Comparison of ENCODE assay signal across 9 cellular contexts in genomic region chr17:8991514-8992285, GRCh38. TPM values are rescaled to one million over a fixed set of nuclear protein-coding genes. Genes with fewer than 3 reads are reported as not detected.
DNase-seq lines count a peak whose midpoint lies in the region; ATAC-seq, FAIRE-seq and TF ChIP-seq lines count a peak whose summit lies in the region.
"Had no signal": no experiment of that assay in that cellular context is flagged by ENCODE, and none has a peak within 500 bp of the region (broad histone marks: within the 10 kb centered on the region; RNA-seq: fewer than 3 reads in every experiment).

No MANE protein-coding gene starts in this region.

- H3K9me3 Mint-ChIP-seq in astrocyte (ENCODE audit: unreplicated experiment): no peaks in the 10 kb centered on the region

- H3K27ac ChIP-seq in astrocyte (ENCODE audit: low read depth, low read length): no peak overlapping the region

- no peaks in the 10 kb centered on the region for H3K9me3 ChIP-seq in astrocyte (ENCODE audit: insufficient read depth, low read depth, low read length)

- ATAC-seq in GM18868 (IDR thresholded peaks at IDR 0.05; ENCODE audit: unreplicated experiment): no peak
- no peak for ATAC-seq in GM18520 (IDR thresholded peaks at IDR 0.05; ENCODE audit: unreplicated experiment)

- TF ChIP-seq CTCF in D721Med (IDR thresholded peaks at IDR 0.05; ENCODE audit: insufficient read depth, missing control alignments) (peak; percentile 20), astrocyte (IDR thresholded peaks at IDR 0.05; ENCODE audit: insufficient read depth, low read depth, low read length) (peak; percentile 76)

- no peak for TF ChIP-seq EP300 in Ishikawa (IDR thresholded peaks at IDR 0.05; ENCODE audit: borderline replicate concordance)

- peak overlapping the region; percentile 35 for H2AFZ ChIP-seq in astrocyte (ENCODE audit: low read depth, low read length)

- H3K9ac ChIP-seq in astrocyte (ENCODE audit: low read length): no peak overlapping the region

- no peak overlapping the region for H3K4me2 ChIP-seq in astrocyte (ENCODE audit: low read length)

- no peaks in the 10 kb centered on the region for H3K4me1 ChIP-seq in astrocyte (ENCODE audit: insufficient read depth, low read length)

- H4K20me1 ChIP-seq in astrocyte (ENCODE audit: insufficient read depth, low read length): no peaks in the 10 kb centered on the region

- no peak overlapping the region for H3K4me3 Mint-ChIP-seq in astrocyte (ENCODE audit: unreplicated experiment)
- H3K4me3 Mint-ChIP-seq: activated naive CD8-positive, alpha-beta T cell had no signal

- peaks cover 4% of the 10 kb centered on the region for H3K27me3 Mint-ChIP-seq in astrocyte (ENCODE audit: low read depth, unreplicated experiment)

- H3K79me2 ChIP-seq in astrocyte (ENCODE audit: insufficient read depth, low read length): no peaks in the 10 kb centered on the region

- H3K27ac Mint-ChIP-seq in astrocyte (ENCODE audit: unreplicated experiment): no peak overlapping the region
- H3K27ac Mint-ChIP-seq: activated naive CD8-positive, alpha-beta T cell had no signal

- H3K36me3 ChIP-seq in astrocyte (ENCODE audit: insufficient read depth, low read length): no peaks in the 10 kb centered on the region

- FAIRE-seq in D721Med (lab: Jason Lieb, UNC) (no peak), astrocyte (lab: Jason Lieb, UNC) (no peak)

- peaks cover 5% of the 10 kb centered on the region for H3K4me1 Mint-ChIP-seq in astrocyte (ENCODE audit: low read depth, unreplicated experiment)

- H3K27me3 ChIP-seq in astrocyte (ENCODE audit: insufficient read depth, low read length): peaks cover 3% of the 10 kb centered on the region

- DNase-seq in D721Med (ENCODE audit: insufficient read length, low spot score) (no peak), T-helper 22 cell (ENCODE audit: low read depth) (peak; percentile 23), astrocyte (ENCODE audit: low read depth) (peak; percentile 29), iPS-NIHi11 (ENCODE audit: low spot score) (peak; percentile 80)
- DNase-seq in stimulated activated CD4-positive, alpha-beta T cell treated with anti-CD3 and anti-CD28 coated beads, Interleukin-15, amount 100 ng/mL, for 1 hour (ENCODE audit: low read depth in 1 of 2, low spot score in 1 of 2): peak; percentile 9 to 37

- no peaks in the 10 kb centered on the region for H3K36me3 Mint-ChIP-seq in astrocyte (ENCODE audit: low read depth, unreplicated experiment)

- peak; percentile 78 for TF ChIP-seq RAD21 in Ishikawa (IDR thresholded peaks at IDR 0.05; ENCODE audit: low read depth)

- no peak overlapping the region for H3K4me3 ChIP-seq in astrocyte (ENCODE audit: insufficient read depth, low read depth, low read length)

TF ChIP-seq in Ishikawa, 13 proteins besides CTCF, POLR2A, EP300 and RAD21:
- TF ChIP-seq USF1 (IDR thresholded peaks at IDR 0.05) (no peak), MAX (IDR thresholded peaks at IDR 0.05) (no peak), ZBTB7A (IDR thresholded peaks at IDR 0.05; ENCODE audit: low read depth) (no peak), TEAD4 (IDR thresholded peaks at IDR 0.05) (no peak), TCF12 (IDR thresholded peaks at IDR 0.05; ENCODE audit: low read depth) (no peak), NFIC (IDR thresholded peaks at IDR 0.05) (no peak), CEBPB (IDR thresholded peaks at IDR 0.05) (no peak), FOXM1 (IDR thresholded peaks at IDR 0.05; ENCODE audit: borderline replicate concordance, low read depth) (no peak), CREB1 (IDR thresholded peaks at IDR 0.05; ENCODE audit: low read depth) (no peak), EGR1 (IDR thresholded peaks at IDR 0.05) (no peak), YY1 (IDR thresholded peaks at IDR 0.05; ENCODE audit: low read depth) (no peak), TAF1 (IDR thresholded peaks at IDR 0.05; ENCODE audit: low read depth) (no peak), REST (IDR thresholded peaks at IDR 0.05; ENCODE audit: low read depth) (no peak)

RNA-seq across cellular contexts. Expression of gene PIK3R5, which starts 26.2 kb away (rescaled TPM):
- total RNA-seq in astrocyte: 0.30 TPM in 1 of 2 replicates, not detected in the other

RNA-seq across cellular contexts. Expression of gene NTN1, which starts 29.6 kb away (rescaled TPM):
- total RNA-seq in astrocyte: 8.6 and 9.8 TPM in 2 replicates
